In genomic region chr1:27157194-27157593, GRCh38 we compare ENCODE assay signal across 2 cellular contexts.
TF ChIP-seq lines count a peak whose summit lies in the region.

No MANE protein-coding gene starts in this region.

TF ChIP-seq in HCT116, 20 proteins besides CTCF, POLR2A, EP300 and RAD21:
- TF ChIP-seq SRF (IDR thresholded peaks at IDR 0.05; ENCODE audit: low read depth) (no peak), EZH2phosphoT487 (IDR thresholded peaks at IDR 0.05; ENCODE audit: borderline replicate concordance) (no peak), CEBPB (IDR thresholded peaks at IDR 0.05; ENCODE audit: low read depth) (no peak), SP1 (IDR thresholded peaks at IDR 0.05; ENCODE audit: low read depth) (no peak), FOSL1 (IDR thresholded peaks at IDR 0.05; ENCODE audit: low read depth) (no peak), CBX3 (IDR thresholded peaks at IDR 0.05; ENCODE audit: low read depth) (no peak), SIN3A (IDR thresholded peaks at IDR 0.05; ENCODE audit: low read depth) (no peak)
- TF ChIP-seq, protein P1, sequence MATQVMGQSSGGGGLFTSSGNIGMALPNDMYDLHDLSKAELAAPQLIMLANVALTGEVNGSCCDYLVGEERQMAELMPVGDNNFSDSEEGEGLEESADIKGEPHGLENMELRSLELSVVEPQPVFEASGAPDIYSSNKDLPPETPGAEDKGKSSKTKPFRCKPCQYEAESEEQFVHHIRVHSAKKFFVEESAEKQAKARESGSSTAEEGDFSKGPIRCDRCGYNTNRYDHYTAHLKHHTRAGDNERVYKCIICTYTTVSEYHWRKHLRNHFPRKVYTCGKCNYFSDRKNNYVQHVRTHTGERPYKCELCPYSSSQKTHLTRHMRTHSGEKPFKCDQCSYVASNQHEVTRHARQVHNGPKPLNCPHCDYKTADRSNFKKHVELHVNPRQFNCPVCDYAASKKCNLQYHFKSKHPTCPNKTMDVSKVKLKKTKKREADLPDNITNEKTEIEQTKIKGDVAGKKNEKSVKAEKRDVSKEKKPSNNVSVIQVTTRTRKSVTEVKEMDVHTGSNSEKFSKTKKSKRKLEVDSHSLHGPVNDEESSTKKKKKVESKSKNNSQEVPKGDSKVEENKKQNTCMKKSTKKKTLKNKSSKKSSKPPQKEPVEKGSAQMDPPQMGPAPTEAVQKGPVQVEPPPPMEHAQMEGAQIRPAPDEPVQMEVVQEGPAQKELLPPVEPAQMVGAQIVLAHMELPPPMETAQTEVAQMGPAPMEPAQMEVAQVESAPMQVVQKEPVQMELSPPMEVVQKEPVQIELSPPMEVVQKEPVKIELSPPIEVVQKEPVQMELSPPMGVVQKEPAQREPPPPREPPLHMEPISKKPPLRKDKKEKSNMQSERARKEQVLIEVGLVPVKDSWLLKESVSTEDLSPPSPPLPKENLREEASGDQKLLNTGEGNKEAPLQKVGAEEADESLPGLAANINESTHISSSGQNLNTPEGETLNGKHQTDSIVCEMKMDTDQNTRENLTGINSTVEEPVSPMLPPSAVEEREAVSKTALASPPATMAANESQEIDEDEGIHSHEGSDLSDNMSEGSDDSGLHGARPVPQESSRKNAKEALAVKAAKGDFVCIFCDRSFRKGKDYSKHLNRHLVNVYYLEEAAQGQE (IDR thresholded peaks at IDR 0.05; ENCODE audit: low read depth), result no peak

TF ChIP-seq in K562, 482 proteins besides CTCF, POLR2A, EP300 and RAD21 (continues in another document):
- TF ChIP-seq FOXP1 (CRISPR knock-in tag; IDR thresholded peaks at IDR 0.05) (no peak), CHD2 (IDR thresholded peaks at IDR 0.05; ENCODE audit: low read depth, low read length) (no peak), HDAC1 (IDR thresholded peaks at IDR 0.05) (peak in 1 of 2 experiments; percentile 72; a peak in 1 of 4 replicates), MYNN (IDR thresholded peaks at IDR 0.05) (0 out of 2 replicates have a peak, but pooled peaks have one; percentile 51), MYNN (CRISPR knock-in tag; IDR thresholded peaks at IDR 0.05) (no peak), HNRNPUL1 (IDR thresholded peaks at IDR 0.05; ENCODE audit: low read length) (no peak), NR2C1 (IDR thresholded peaks at IDR 0.05) (no peak), NR2C1 (tag; IDR thresholded peaks at IDR 0.05) (no peak), TAL1 (IDR thresholded peaks at IDR 0.05) (peak; percentile 82), CREM (IDR thresholded peaks at IDR 0.05; ENCODE audit: low read depth) (0 out of 2 replicates have a peak, but pooled peaks have one; percentile 27), ZHX1 (conservative IDR thresholded peaks at IDR 0.05; ENCODE audit: low read length) (no peak), ARNT (IDR thresholded peaks at IDR 0.05) (peak in 1 of 2 experiments; percentile 76; a peak in 1 of 4 replicates), ZMIZ1 (IDR thresholded peaks at IDR 0.05; ENCODE audit: low read depth in 2 of 2, low read length in 2 of 2) (peak in 1 of 2 experiments; percentile 70; a peak in 2 of 4 replicates), ZFP30 (CRISPR knock-in tag; IDR thresholded peaks at IDR 0.05; ENCODE audit: borderline replicate concordance) (no peak), PBX2 (CRISPR knock-in tag; IDR thresholded peaks at IDR 0.05; ENCODE audit: low read depth) (no peak), PBX2 (tag; conservative IDR thresholded peaks at IDR 0.05; ENCODE audit: low read depth) (peak; percentile 77), TRIM28 (IDR thresholded peaks at IDR 0.05) (no peak), SIRT6 (IDR thresholded peaks at IDR 0.05; ENCODE audit: low read depth, low read length) (no peak), GTF2B (IDR thresholded peaks at IDR 0.05; ENCODE audit: extremely low read depth, insufficient read length) (no peak), TEAD4 (IDR thresholded peaks at IDR 0.05; ENCODE audit: low read length) (peak; percentile 81), TEAD4 (CRISPR knock-in tag; IDR thresholded peaks at IDR 0.05; ENCODE audit: borderline replicate concordance) (no peak), ZNF224 (CRISPR knock-in tag; IDR thresholded peaks at IDR 0.05) (no peak), ZNF766 (CRISPR knock-in tag; conservative IDR thresholded peaks at IDR 0.05) (0 out of 2 replicates have a peak, but pooled peaks have one; percentile 15), WHSC1 (IDR thresholded peaks at IDR 0.05; ENCODE audit: low read length) (no peak), NEUROD1 (IDR thresholded peaks at IDR 0.05; ENCODE audit: borderline replicate concordance, low read depth, low read length, partially characterized antibody) (peak; percentile 19), ZNF696 (CRISPR knock-in tag; conservative IDR thresholded peaks at IDR 0.05) (no peak), RNF2 (IDR thresholded peaks at IDR 0.05) (peak; percentile 77), DPF2 (IDR thresholded peaks at IDR 0.05) (peak; percentile 91), SRSF1 (IDR thresholded peaks at IDR 0.05; ENCODE audit: low read depth, low read length) (no peak), BCOR (IDR thresholded peaks at IDR 0.05) (peak; percentile 76), NCOR1 (IDR thresholded peaks at IDR 0.05) (peak; percentile 85)
- TF ChIP-seq, protein P2, sequence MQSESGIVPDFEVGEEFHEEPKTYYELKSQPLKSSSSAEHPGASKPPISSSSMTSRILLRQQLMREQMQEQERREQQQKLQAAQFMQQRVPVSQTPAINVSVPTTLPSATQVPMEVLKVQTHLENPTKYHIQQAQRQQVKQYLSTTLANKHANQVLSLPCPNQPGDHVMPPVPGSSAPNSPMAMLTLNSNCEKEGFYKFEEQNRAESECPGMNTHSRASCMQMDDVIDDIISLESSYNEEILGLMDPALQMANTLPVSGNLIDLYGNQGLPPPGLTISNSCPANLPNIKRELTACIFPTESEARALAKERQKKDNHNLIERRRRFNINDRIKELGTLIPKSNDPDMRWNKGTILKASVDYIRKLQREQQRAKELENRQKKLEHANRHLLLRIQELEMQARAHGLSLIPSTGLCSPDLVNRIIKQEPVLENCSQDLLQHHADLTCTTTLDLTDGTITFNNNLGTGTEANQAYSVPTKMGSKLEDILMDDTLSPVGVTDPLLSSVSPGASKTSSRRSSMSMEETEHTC (IDR thresholded peaks at IDR 0.05), result no peak
- TF ChIP-seq, protein P3, sequence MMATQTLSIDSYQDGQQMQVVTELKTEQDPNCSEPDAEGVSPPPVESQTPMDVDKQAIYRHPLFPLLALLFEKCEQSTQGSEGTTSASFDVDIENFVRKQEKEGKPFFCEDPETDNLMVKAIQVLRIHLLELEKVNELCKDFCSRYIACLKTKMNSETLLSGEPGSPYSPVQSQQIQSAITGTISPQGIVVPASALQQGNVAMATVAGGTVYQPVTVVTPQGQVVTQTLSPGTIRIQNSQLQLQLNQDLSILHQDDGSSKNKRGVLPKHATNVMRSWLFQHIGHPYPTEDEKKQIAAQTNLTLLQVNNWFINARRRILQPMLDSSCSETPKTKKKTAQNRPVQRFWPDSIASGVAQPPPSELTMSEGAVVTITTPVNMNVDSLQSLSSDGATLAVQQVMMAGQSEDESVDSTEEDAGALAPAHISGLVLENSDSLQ (IDR thresholded peaks at IDR 0.05), result peak; percentile 64; the same call in 1 of the 2 replicates
- TF ChIP-seq, protein P4, sequence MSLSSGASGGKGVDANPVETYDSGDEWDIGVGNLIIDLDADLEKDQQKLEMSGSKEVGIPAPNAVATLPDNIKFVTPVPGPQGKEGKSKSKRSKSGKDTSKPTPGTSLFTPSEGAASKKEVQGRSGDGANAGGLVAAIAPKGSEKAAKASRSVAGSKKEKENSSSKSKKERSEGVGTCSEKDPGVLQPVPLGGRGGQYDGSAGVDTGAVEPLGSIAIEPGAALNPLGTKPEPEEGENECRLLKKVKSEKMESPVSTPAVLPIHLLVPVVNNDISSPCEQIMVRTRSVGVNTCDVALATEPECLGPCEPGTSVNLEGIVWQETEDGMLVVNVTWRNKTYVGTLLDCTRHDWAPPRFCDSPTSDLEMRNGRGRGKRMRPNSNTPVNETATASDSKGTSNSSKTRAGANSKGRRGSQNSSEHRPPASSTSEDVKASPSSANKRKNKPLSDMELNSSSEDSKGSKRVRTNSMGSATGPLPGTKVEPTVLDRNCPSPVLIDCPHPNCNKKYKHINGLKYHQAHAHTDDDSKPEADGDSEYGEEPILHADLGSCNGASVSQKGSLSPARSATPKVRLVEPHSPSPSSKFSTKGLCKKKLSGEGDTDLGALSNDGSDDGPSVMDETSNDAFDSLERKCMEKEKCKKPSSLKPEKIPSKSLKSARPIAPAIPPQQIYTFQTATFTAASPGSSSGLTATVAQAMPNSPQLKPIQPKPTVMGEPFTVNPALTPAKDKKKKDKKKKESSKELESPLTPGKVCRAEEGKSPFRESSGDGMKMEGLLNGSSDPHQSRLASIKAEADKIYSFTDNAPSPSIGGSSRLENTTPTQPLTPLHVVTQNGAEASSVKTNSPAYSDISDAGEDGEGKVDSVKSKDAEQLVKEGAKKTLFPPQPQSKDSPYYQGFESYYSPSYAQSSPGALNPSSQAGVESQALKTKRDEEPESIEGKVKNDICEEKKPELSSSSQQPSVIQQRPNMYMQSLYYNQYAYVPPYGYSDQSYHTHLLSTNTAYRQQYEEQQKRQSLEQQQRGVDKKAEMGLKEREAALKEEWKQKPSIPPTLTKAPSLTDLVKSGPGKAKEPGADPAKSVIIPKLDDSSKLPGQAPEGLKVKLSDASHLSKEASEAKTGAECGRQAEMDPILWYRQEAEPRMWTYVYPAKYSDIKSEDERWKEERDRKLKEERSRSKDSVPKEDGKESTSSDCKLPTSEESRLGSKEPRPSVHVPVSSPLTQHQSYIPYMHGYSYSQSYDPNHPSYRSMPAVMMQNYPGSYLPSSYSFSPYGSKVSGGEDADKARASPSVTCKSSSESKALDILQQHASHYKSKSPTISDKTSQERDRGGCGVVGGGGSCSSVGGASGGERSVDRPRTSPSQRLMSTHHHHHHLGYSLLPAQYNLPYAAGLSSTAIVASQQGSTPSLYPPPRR (CRISPR knock-in tag; IDR thresholded peaks at IDR 0.05; ENCODE audit: borderline replicate concordance), result no peak
